22 cellular contexts compared by ENCODE assay signal in genomic region chr6:100144991-100145390, GRCh38.
DNase-seq lines count a peak whose midpoint lies in the region; ATAC-seq, FAIRE-seq and TF ChIP-seq lines count a peak whose summit lies in the region.
"Had no signal": no experiment of that assay in that cellular context is flagged by ENCODE, and none has a peak within 500 bp of the region (broad histone marks: within the 10 kb centered on the region; RNA-seq: fewer than 3 reads in every experiment).

No MANE protein-coding gene starts in this region.

- no peak overlapping the region for H3K27ac Mint-ChIP-seq in MCF 10A (ENCODE audit: low read depth, unreplicated experiment)
- H3K27ac Mint-ChIP-seq: B cell; CD4-positive, alpha-beta T cell; CD8-positive, alpha-beta T cell had no signal

- no peak overlapping the region for H3K4me3 ChIP-seq in breast epithelium
- no peak overlapping the region for H3K4me3 ChIP-seq in bronchial epithelial cell (ENCODE audit: low read depth, low read length)
- H3K4me3 ChIP-seq: A549; BLaER1 treated with 17β-estradiol and CSF1 and Interleukin-3, amounts not matched to agents 10 nM and 100 nM had no signal

- no peaks in the 10 kb centered on the region for H3K9me3 ChIP-seq in breast epithelium
- H3K9me3 ChIP-seq: A549; BLaER1 treated with 17β-estradiol and CSF1 and Interleukin-3, amounts not matched to agents 10 nM and 100 nM; Caco-2 had no signal

- no peaks in the 10 kb centered on the region for H3K36me3 Mint-ChIP-seq in MCF 10A (ENCODE audit: insufficient read depth, unreplicated experiment)
- H3K36me3 Mint-ChIP-seq: CD8-positive, alpha-beta T cell had no signal

- H3K27ac ChIP-seq in breast epithelium: no peak overlapping the region
- H3K27ac ChIP-seq: 22Rv1; A549; BLaER1 treated with 17β-estradiol and CSF1 and Interleukin-3, amounts not matched to agents 10 nM and 100 nM; C4-2B had no signal

- no peaks in the 10 kb centered on the region for H3K4me1 ChIP-seq in breast epithelium
- H3K4me1 ChIP-seq: A549; BLaER1 treated with 17β-estradiol and CSF1 and Interleukin-3, amounts not matched to agents 10 nM and 100 nM; Caco-2 had no signal

- H3K27me3 ChIP-seq in breast epithelium (no peaks in the 10 kb centered on the region), bronchial epithelial cell (ENCODE audit: control insufficient read depth, insufficient read depth, low read length) (peaks cover under 1% of the 10 kb centered on the region)
- H3K27me3 ChIP-seq: BLaER1 treated with 17β-estradiol and CSF1 and Interleukin-3, amounts not matched to agents 10 nM and 100 nM had no signal

- ATAC-seq in GM21390 (IDR thresholded peaks at IDR 0.05; ENCODE audit: unreplicated experiment): no peak
- ATAC-seq: A549; CD8-positive, alpha-beta T cell had no signal

- CTCF ChIA-PET in MCF 10A (lab: Yijun Ruan, JAX): no interaction called here

- TF ChIP-seq POLR2A in breast epithelium (IDR thresholded peaks at IDR 0.05): no peak

- no peaks in the 10 kb centered on the region for H3K4me1 Mint-ChIP-seq in MCF 10A (ENCODE audit: insufficient read depth, unreplicated experiment)
- H3K4me1 Mint-ChIP-seq: B cell had no signal

- POLR2A ChIA-PET in MCF 10A (lab: Yijun Ruan, JAX): no interaction called here

- no peak overlapping the region for H3K4me3 Mint-ChIP-seq in MCF 10A (ENCODE audit: unreplicated experiment)
- H3K4me3 Mint-ChIP-seq: B cell; CD4-positive, alpha-beta T cell; CD8-positive, alpha-beta T cell had no signal

- BruUV-seq in MCF 10A (replicated peaks; lab: Mats Ljungman, UMichigan): no TSS peak

- H3K36me3 ChIP-seq in breast epithelium: no peaks in the 10 kb centered on the region
- H3K36me3 ChIP-seq in bronchial epithelial cell (ENCODE audit: control insufficient read depth, insufficient read depth, low read length): no peaks in the 10 kb centered on the region
- H3K36me3 ChIP-seq: BLaER1 treated with 17β-estradiol and CSF1 and Interleukin-3, amounts not matched to agents 10 nM and 100 nM had no signal

- intact Hi-C loops in MCF 10A (cut with micrococcal nuclease) (no loop called here), breast epithelium (cut with DNase I; ENCODE audit: low total_unique reads) (no loop called here)

- TF ChIP-seq CTCF in MCF 10A (IDR thresholded peaks at IDR 0.05; ENCODE audit: unreplicated experiment) (no peak), breast epithelium (IDR thresholded peaks at IDR 0.05) (no peak), bronchial epithelial cell (IDR thresholded peaks at IDR 0.05; ENCODE audit: insufficient read depth, low read length, severe bottlenecking) (no peak)

- H3K27me3 Mint-ChIP-seq in MCF 10A (ENCODE audit: insufficient read depth, unreplicated experiment): no peaks in the 10 kb centered on the region
- H3K27me3 Mint-ChIP-seq: CD4-positive, alpha-beta T cell had no signal

- no peak for FAIRE-seq in bronchial epithelial cell (lab: Jason Lieb, UNC)
- FAIRE-seq: A549, D721Med, G401.6, GM12891, GM19239 had no signal

- no peaks in the 10 kb centered on the region for H3K9me3 Mint-ChIP-seq in MCF 10A (ENCODE audit: unreplicated experiment)
- H3K9me3 Mint-ChIP-seq: CD4-positive, alpha-beta T cell; CD8-positive, alpha-beta T cell had no signal

- DNase-seq in MCF 10A (ENCODE audit: unreplicated experiment) (peak; percentile 9), breast epithelium (ENCODE audit: low spot score in 2 of 2) (no peak), bronchial epithelial cell (ENCODE audit: low read depth) (peak; percentile 7), renal cortical epithelial cell (ENCODE audit: low read depth) (peak; percentile 50)
- DNase-seq in stimulated activated naive CD4-positive, alpha-beta T cell treated with Interleukin-2 at 50 U/mL for 16 hours (lab: John Stamatoyannopoulos, UW): no peak
- DNase-seq: AML-193; Caco-2; Calu3; CD4-positive, alpha-beta T cell; CD8-positive, alpha-beta T cell; DMS79 treated with DMSO at 0.1 percent for 48 hours; GF-D8 had no signal

Comparison
In these comparisons a context has a peak if more than half of its experiments do, and no peak if none do; other contexts are left out.
1. DNase-seq: peak in MCF 10A (single experiment), bronchial epithelial cell (single experiment) and renal cortical epithelial cell (single experiment); none in breast epithelium (0 of 2) and stimulated activated naive CD4-positive, alpha-beta T cell treated with Interleukin-2 at 50 U/mL for 16 hours (single experiment).